Comparison of ENCODE assay signal across 8 cellular contexts in the genomic region with DNA sequence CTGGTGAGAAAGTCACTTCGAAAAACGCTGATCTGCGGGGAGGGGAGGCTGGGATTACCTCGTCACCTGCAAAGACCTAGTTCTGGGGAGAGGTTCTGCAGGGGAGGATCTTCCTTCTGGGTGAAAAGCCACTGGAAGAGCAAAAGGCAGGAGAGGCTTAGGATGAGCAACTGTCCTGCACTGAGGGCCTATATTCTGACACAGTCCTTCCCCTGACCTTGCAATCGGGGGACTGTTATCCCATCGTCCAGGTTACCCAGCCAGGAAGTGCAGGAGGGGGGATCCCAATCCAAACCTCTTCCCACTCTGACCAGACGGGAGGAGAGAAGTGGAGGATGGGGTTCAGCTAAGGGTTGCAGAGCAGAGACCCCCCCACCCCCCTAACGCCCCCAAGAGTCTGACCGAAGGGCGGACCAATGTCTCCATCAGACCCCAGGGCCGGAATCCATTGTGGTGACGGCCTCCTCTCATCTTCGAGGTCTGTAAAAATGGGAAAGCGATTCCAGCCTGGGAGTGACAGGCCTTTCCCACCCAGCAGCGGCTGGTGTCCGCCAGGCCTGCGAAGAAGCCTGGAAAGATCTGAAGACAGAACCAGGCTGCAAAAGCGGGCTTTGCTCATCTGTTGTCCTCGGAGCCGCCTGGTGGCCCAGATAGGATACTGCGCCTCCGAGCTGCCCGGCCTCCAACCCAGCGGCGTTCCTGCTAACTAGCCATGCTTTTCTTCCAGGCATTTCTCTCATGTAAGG. TPM values are rescaled to one million over a fixed set of nuclear protein-coding genes. Genes with fewer than 3 reads are reported as not detected.
DNase-seq lines count a peak whose midpoint lies in the region; ATAC-seq and TF ChIP-seq lines count a peak whose summit lies in the region.

No MANE protein-coding gene starts in this region.

- CTCF ChIA-PET in naive thymus-derived CD4-positive, alpha-beta T cell (lab: Charles Lee) = interaction anchor here (0.7 to 8.1 kb wide), 19 partner anchors 18 to 348 kb away, joined by 3 to 110 read pairs (median 4); no protein-coding TSS in a partner anchor

- POLR2A ChIA-PET in naive thymus-derived CD4-positive, alpha-beta T cell (lab: Charles Lee) = interaction anchor here (1.0 to 7.4 kb wide), 11 partner anchors 18 to 234 kb away, joined by 3 to 204 read pairs (median 5); no protein-coding TSS in a partner anchor

- peak; percentile 98 for TF ChIP-seq CTCF in GM12864 (IDR thresholded peaks at IDR 0.05; ENCODE audit: low read depth, low read length, missing control alignments)
- TF ChIP-seq CTCF in fibroblast of lung (conservative IDR thresholded peaks at IDR 0.05 in 1 of 2, IDR thresholded peaks at IDR 0.05 in 1 of 2; ENCODE audit: low read depth in 1 of 2, low read length in 2 of 2) = peak; percentile 95 to 96

- H3K9me3 Mint-ChIP-seq in naive thymus-derived CD4-positive, alpha-beta T cell = peaks cover 0 to 10% (median 0%) of the 10 kb centered on the region in 11 donors

- no peaks in the 10 kb centered on the region for H4K20me1 ChIP-seq in fibroblast of lung (ENCODE audit: control insufficient read depth, extremely low read depth, insufficient read depth, low read length)

- peak overlapping the region; percentile 84 for H3K4me2 ChIP-seq in fibroblast of lung (ENCODE audit: extremely low read depth, insufficient read depth, low read length)

- H3K4me3 Mint-ChIP-seq in naive thymus-derived CD4-positive, alpha-beta T cell = peak overlapping the region; percentile 90 to 99 (median 99)

- ATAC-seq in naive thymus-derived CD4-positive, alpha-beta T cell = peak; percentile 69
- ATAC-seq in GM18520 (IDR thresholded peaks at IDR 0.05; ENCODE audit: unreplicated experiment) = no peak

- DNase-seq in GM12864 (ENCODE audit: low read depth) (peak; percentile 15), HuH-7 (ENCODE audit: low spot score) (peak; percentile 79), RKO (ENCODE audit: low spot score) (peak; percentile 87), fibroblast of lung (ENCODE audit: low read depth in 2 of 2) (peak; percentile 80 to 90)
- peak; percentile 59 for DNase-seq in activated T-helper 1 cell treated with anti-CD3 and anti-CD28 coated beads, Interleukin-2, amount 50 U/mL, for 16 hours (ENCODE audit: low read depth in 1 of 2, low spot score in 1 of 2)
- peak; percentile 64 to 83 (median 74) for DNase-seq in naive thymus-derived CD4-positive, alpha-beta T cell
- DNase-seq in stimulated activated naive CD4-positive, alpha-beta T cell (lab: John Stamatoyannopoulos, UW) = peak; percentile 58 to 84 (median 66)

- H3K36me3 ChIP-seq in fibroblast of lung (ENCODE audit: control insufficient read depth, insufficient read depth, low read length) = no peaks in the 10 kb centered on the region
- peaks cover 0 to 11% (median 0%) of the 10 kb centered on the region in 3 experiments for H3K36me3 ChIP-seq in naive thymus-derived CD4-positive, alpha-beta T cell (ENCODE audit: control insufficient read depth in 2 of 3, insufficient read depth in 3 of 3, low read length in 3 of 3)

- no peaks in the 10 kb centered on the region for H3K79me2 ChIP-seq in fibroblast of lung (ENCODE audit: control insufficient read depth, insufficient read depth, low read length)

- peak overlapping the region; percentile 36 for H3K9ac ChIP-seq in fibroblast of lung (ENCODE audit: insufficient read depth, low read length)

- peak overlapping the region; percentile 94 to 98 (median 97) for H3K27ac Mint-ChIP-seq in naive thymus-derived CD4-positive, alpha-beta T cell

- H3K4me1 ChIP-seq in fibroblast of lung (ENCODE audit: control insufficient read depth, extremely low read depth, insufficient read depth, low read length) = peaks cover 17% of the 10 kb centered on the region
- H3K4me1 ChIP-seq in naive thymus-derived CD4-positive, alpha-beta T cell (ENCODE audit: control insufficient read depth in 2 of 2, insufficient read depth in 2 of 2, low read length in 2 of 2) = peaks cover 26 to 39% of the 10 kb centered on the region in 2 donors

- H3K4me1 Mint-ChIP-seq in naive thymus-derived CD4-positive, alpha-beta T cell = peaks cover 30 to 45% (median 42%) of the 10 kb centered on the region in 7 donors

- peak overlapping the region; percentile 4 for H2AFZ ChIP-seq in fibroblast of lung (ENCODE audit: low read length)

- no peaks in the 10 kb centered on the region for H3K27me3 ChIP-seq in fibroblast of lung (ENCODE audit: control insufficient read depth, insufficient read depth, low read length)
- no peaks in the 10 kb centered on the region for H3K27me3 ChIP-seq in naive thymus-derived CD4-positive, alpha-beta T cell (ENCODE audit: control insufficient read depth in 2 of 2, insufficient read depth in 2 of 2, low read length in 2 of 2)

- H3K9me3 ChIP-seq in fibroblast of lung (ENCODE audit: control insufficient read depth, insufficient read depth, low read depth, low read length) = no peaks in the 10 kb centered on the region
- H3K9me3 ChIP-seq in naive thymus-derived CD4-positive, alpha-beta T cell (ENCODE audit: control insufficient read depth in 2 of 3, low read length in 3 of 3) = no peaks in the 10 kb centered on the region

- H3K27ac ChIP-seq in fibroblast of lung (ENCODE audit: insufficient read depth, low read length) = peak overlapping the region; percentile 75
- peak overlapping the region; percentile 86 for H3K27ac ChIP-seq in naive thymus-derived CD4-positive, alpha-beta T cell (ENCODE audit: low read depth, low read length)

- intact Hi-C loops in naive thymus-derived CD4-positive, alpha-beta T cell (cut with micrococcal nuclease) = loop anchor here (1.0 to 10.0 kb wide), 20 partner anchors 18 to 815 kb away; a partner anchor contains a TSS

- H3K36me3 Mint-ChIP-seq in naive thymus-derived CD4-positive, alpha-beta T cell = peaks cover 0 to 12% (median 0%) of the 10 kb centered on the region in 5 donors

- no peak overlapping the region for H3K4me3 ChIP-seq in GM12864 (ENCODE audit: low read depth, low read length)
- peak overlapping the region; percentile 12 to 83 (median 24) for H3K4me3 ChIP-seq in fibroblast of lung (replicated peaks in 1 of 4; ENCODE audit: control extremely low read depth in 1 of 4, insufficient read depth in 1 of 4, low read depth in 3 of 4, low read length in 4 of 4)
- H3K4me3 ChIP-seq in naive thymus-derived CD4-positive, alpha-beta T cell (ENCODE audit: low read length) = peak overlapping the region; percentile 81

- peaks cover 0 to 13% (median 0%) of the 10 kb centered on the region in 5 donors for H3K27me3 Mint-ChIP-seq in naive thymus-derived CD4-positive, alpha-beta T cell

RNA-seq across cellular contexts. Expression of a gene that starts 1.6 kb away (rescaled TPM):
- 36.8 and 68.1 TPM in 2 replicates for total RNA-seq in fibroblast of lung
- polyA plus RNA-seq in fibroblast of lung = 8.4 and 14.1 TPM in 2 replicates
- polyA plus RNA-seq in fibroblast of lung (2012) = 10.3 and 18.9 TPM in 2 replicates
- 36.6 and 44.0 TPM in 2 replicates for polyA minus RNA-seq in fibroblast of lung (ENCODE audit: low replicate concordance)
- 100 to 1,000 TPM in 2 of 5 experiments, 10 to 100 TPM in 3; 60.2 to 115 (median 74.7) TPM for total RNA-seq in naive thymus-derived CD4-positive, alpha-beta T cell
- polyA plus RNA-seq in naive thymus-derived CD4-positive, alpha-beta T cell = 10 to 100 TPM; 39.9 to 44.9 TPM

RNA-seq across cellular contexts. Expression of a gene that starts 24.3 kb away (rescaled TPM):
- total RNA-seq in fibroblast of lung = not detected in 2 replicates
- polyA plus RNA-seq in fibroblast of lung = not detected in 2 replicates
- polyA plus RNA-seq in fibroblast of lung (2012) = not detected in 2 replicates
- not detected in 2 replicates for polyA minus RNA-seq in fibroblast of lung (ENCODE audit: low replicate concordance)
- not detected for total RNA-seq in naive thymus-derived CD4-positive, alpha-beta T cell
- not detected for polyA plus RNA-seq in naive thymus-derived CD4-positive, alpha-beta T cell

Comparison
In these comparisons a context has a peak if more than half of its experiments do, and no peak if none do; other contexts are left out.
1. DNase-seq: peak in every context shown above with its lines; median percentile 87 in RKO; 85 in fibroblast of lung; 79 in HuH-7; 74 in naive thymus-derived CD4-positive, alpha-beta T cell; 66 in stimulated activated naive CD4-positive, alpha-beta T cell; 59 in activated T-helper 1 cell treated with anti-CD3 and anti-CD28 coated beads, Interleukin-2, amount 50 U/mL, for 16 hours; 15 in GM12864.